In genomic region chr11:64119748-64120147, GRCh38 we compare ENCODE assay signal across 2 cellular contexts.
A peak's percentile ranks its signal among the peaks of the same experiment; 100 is the strongest.
TF ChIP-seq lines count a peak whose summit lies in the region.

No MANE protein-coding gene starts in this region.

TF ChIP-seq in IMR-90, 13 proteins besides CTCF, POLR2A, EP300 and RAD21 (continued from another document):
- 0 out of 2 replicates have a peak, but pooled peaks have one; percentile 24 for TF ChIP-seq CEBPB (IDR thresholded peaks at IDR 0.05; ENCODE audit: low read depth, low read length)

TF ChIP-seq in WTC11, 78 proteins besides CTCF, POLR2A, EP300 and RAD21 (continued from another document):
- TF ChIP-seq AR (CRISPR knock-in tag; IDR thresholded peaks at IDR 0.05) (no peak), ATF6 (CRISPR knock-in tag; IDR thresholded peaks at IDR 0.05) (no peak), ZNF138 (CRISPR knock-in tag; conservative IDR thresholded peaks at IDR 0.05) (no peak), MLX (CRISPR knock-in tag; IDR thresholded peaks at IDR 0.05) (no peak), USF2 (CRISPR knock-in tag; IDR thresholded peaks at IDR 0.05) (no peak), ZNF416 (CRISPR knock-in tag; IDR thresholded peaks at IDR 0.05) (no peak), KAT7 (CRISPR knock-in tag; IDR thresholded peaks at IDR 0.05; ENCODE audit: borderline replicate concordance) (no peak), ZNF232 (CRISPR knock-in tag; IDR thresholded peaks at IDR 0.05) (no peak), MAX (CRISPR knock-in tag; IDR thresholded peaks at IDR 0.05) (no peak), ZNF317 (CRISPR knock-in tag; IDR thresholded peaks at IDR 0.05; ENCODE audit: borderline replicate concordance, low read depth) (no peak), FOXJ3 (CRISPR knock-in tag; IDR thresholded peaks at IDR 0.05; ENCODE audit: borderline replicate concordance) (no peak), E2F5 (CRISPR knock-in tag; IDR thresholded peaks at IDR 0.05) (no peak), CREM (CRISPR knock-in tag; IDR thresholded peaks at IDR 0.05) (no peak), ZNF425 (CRISPR knock-in tag; conservative IDR thresholded peaks at IDR 0.05) (no peak), NR2C2 (CRISPR knock-in tag; IDR thresholded peaks at IDR 0.05) (no peak), FOXK1 (CRISPR knock-in tag; IDR thresholded peaks at IDR 0.05) (no peak)
